8 cellular contexts compared by ENCODE assay signal in the genomic region with DNA sequence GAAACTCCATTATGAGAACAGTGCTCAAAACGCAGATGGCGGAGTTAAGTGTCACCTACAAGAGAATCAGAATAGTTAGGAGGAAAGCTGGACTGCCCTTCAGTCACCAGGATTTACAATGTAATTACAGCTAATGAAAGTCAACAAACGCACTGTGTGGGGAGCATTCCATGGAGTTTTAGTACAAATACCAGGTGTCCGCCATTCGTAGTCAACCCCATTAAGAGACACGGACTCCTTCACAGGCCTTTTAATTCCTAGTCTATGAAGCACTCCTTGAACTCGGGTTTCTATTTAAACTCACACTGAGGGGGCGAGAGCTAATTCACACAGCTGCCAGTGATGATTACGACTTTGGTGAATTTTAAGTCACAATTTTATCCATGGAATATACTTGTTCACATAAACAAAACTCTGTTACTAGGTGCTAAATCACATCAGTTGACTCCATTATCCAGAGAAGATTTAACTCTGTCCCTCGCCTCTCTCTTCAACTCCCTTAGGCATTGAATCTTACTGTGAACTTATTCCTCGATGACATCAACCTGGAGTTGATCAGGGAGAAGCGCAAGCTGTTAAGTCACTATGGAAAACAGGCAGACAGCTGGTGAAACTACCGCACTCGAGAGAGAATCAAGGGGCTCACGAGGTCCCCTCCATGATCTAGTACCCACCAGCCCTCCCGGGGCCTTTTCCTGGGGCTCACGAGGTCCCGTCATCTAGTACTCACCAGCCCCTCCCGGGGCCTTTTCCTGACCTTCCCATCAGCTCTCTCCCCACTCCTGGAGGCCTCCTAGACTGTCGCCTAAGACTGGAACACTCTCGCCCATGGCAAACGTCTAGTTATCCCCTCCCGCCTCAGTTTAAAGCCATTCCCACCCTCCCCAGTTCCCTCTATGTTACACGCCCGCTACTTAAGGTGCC. TPM values are rescaled to one million over a fixed set of nuclear protein-coding genes. Genes with fewer than 3 reads are reported as not detected.
DNase-seq lines count a peak whose midpoint lies in the region; TF ChIP-seq lines count a peak whose summit lies in the region.

No MANE protein-coding gene starts in this region.

- H3K4me3 ChIP-seq in WI38 (ENCODE audit: low read depth, low read length) (peak overlapping the region; percentile 82), hepatocyte (peak overlapping the region; percentile 87), spleen (peak overlapping the region; percentile 44 to 98 (median 66))

- H3K36me3 ChIP-seq in hepatocyte (replicated peaks; ENCODE audit: insufficient read depth, low read depth) (no peaks in the 10 kb centered on the region), spleen (peaks cover 0 to 59% (median 41%) of the 10 kb centered on the region in 6 donors)

- 57% methylated on average over 25 of the region's 25 CpGs for WGBS in hepatocyte (ENCODE audit: low lambda C conversion rate, missing lambda C conversion rate)
- WGBS in spleen, 5 donors: 70 to 85% (median 75%) methylated on average over 25 of the region's 25 CpGs

- H3K9me3 ChIP-seq in hepatocyte (ENCODE audit: low read depth) (no peaks in the 10 kb centered on the region), spleen (no peaks in the 10 kb centered on the region)

- no peak for TF ChIP-seq POLR2A in spleen (IDR thresholded peaks at IDR 0.05)

- peaks cover 2% of the 10 kb centered on the region for H4K20me1 ChIP-seq in hepatocyte (ENCODE audit: insufficient read depth, poor library complexity, severe bottlenecking)

- H3K27me3 Mint-ChIP-seq in HFFc6 (ENCODE audit: insufficient read depth): peaks cover 3% of the 10 kb centered on the region

- H3K27ac Mint-ChIP-seq in HFFc6: peak overlapping the region; percentile 82

- no peaks in the 10 kb centered on the region for H3K9me2 ChIP-seq in hepatocyte (replicated peaks; ENCODE audit: insufficient read depth)

- H3K27ac ChIP-seq in hepatocyte: peak overlapping the region; percentile 64
- H3K27ac ChIP-seq in spleen: peak overlapping the region in 4 of 8 donors; percentile 92 to 99 (median 97)

- H3K4me2 ChIP-seq in hepatocyte: peak overlapping the region; percentile 93

- H3K79me2 ChIP-seq in hepatocyte: peaks cover 38% of the 10 kb centered on the region

- H3K4me3 Mint-ChIP-seq in HFFc6: peak overlapping the region; percentile 97

- no peak overlapping the region for H2AFZ ChIP-seq in hepatocyte

- H3K9me3 Mint-ChIP-seq in HFFc6: no peaks in the 10 kb centered on the region

- H3K4me1 ChIP-seq in hepatocyte (ENCODE audit: insufficient read depth) (peaks cover 15% of the 10 kb centered on the region), spleen (peaks cover 16 to 47% (median 33%) of the 10 kb centered on the region in 6 donors)

- H3K36me3 Mint-ChIP-seq in HFFc6 (ENCODE audit: low read depth): peaks cover 19% of the 10 kb centered on the region

- DNase-seq in HFFc6 (no peak), hepatocyte (ENCODE audit: low spot score) (no peak), spleen (no peak), GOT3 (lab: John Stamatoyannopoulos, UW) (no peak), SKM-1 (lab: John Stamatoyannopoulos, UW; ENCODE audit: unreplicated experiment) (no peak), cerebellar cortex (ENCODE audit: low spot score) (no peak), UCSD-AML1 (lab: John Stamatoyannopoulos, UW; ENCODE audit: unreplicated experiment) (no peak)

- TF ChIP-seq CTCF in HFFc6 (IDR thresholded peaks at IDR 0.05) (no peak), WI38 (IDR thresholded peaks at IDR 0.05; ENCODE audit: low read depth, low read length) (no peak), hepatocyte (IDR thresholded peaks at IDR 0.05; ENCODE audit: poor library complexity) (no peak), spleen (IDR thresholded peaks at IDR 0.05 in 8 of 11, conservative IDR thresholded peaks at IDR 0.05 in 3 of 11) (no peak)

- intact Hi-C loops in spleen (cut with DNase I; ENCODE audit: low total_unique reads): no loop called here

- H3K4me1 Mint-ChIP-seq in HFFc6 (ENCODE audit: low read depth): peaks cover 34% of the 10 kb centered on the region

- H3K27me3 ChIP-seq in hepatocyte: no peaks in the 10 kb centered on the region
- H3K27me3 ChIP-seq in spleen (replicated peaks in 1 of 7): no peaks in the 10 kb centered on the region

RNA-seq across cellular contexts. Expression of a gene that starts 1.5 kb away (rescaled TPM):
- total RNA-seq in HFFc6 (2021; fragmentation: NEBNext Ultra II Directional; extraction: Animal tissue kit (Norgen Biotek cat#: 25700)): 10 to 100 TPM; 14.3 to 20.8 (median 18.0) TPM
- total RNA-seq in hepatocyte: 29.4 and 35.4 TPM in 2 replicates
- 37.3 and 54.3 TPM in 2 replicates for polyA plus RNA-seq in hepatocyte
- 10 to 100 TPM; 18.3 to 40.3 (median 22.9) TPM for total RNA-seq in spleen
- 10 to 100 TPM; 31.4 to 41.7 (median 32.7) TPM for polyA plus RNA-seq in spleen
